Comparison of ENCODE assay signal across 8 cellular contexts in the genomic region with DNA sequence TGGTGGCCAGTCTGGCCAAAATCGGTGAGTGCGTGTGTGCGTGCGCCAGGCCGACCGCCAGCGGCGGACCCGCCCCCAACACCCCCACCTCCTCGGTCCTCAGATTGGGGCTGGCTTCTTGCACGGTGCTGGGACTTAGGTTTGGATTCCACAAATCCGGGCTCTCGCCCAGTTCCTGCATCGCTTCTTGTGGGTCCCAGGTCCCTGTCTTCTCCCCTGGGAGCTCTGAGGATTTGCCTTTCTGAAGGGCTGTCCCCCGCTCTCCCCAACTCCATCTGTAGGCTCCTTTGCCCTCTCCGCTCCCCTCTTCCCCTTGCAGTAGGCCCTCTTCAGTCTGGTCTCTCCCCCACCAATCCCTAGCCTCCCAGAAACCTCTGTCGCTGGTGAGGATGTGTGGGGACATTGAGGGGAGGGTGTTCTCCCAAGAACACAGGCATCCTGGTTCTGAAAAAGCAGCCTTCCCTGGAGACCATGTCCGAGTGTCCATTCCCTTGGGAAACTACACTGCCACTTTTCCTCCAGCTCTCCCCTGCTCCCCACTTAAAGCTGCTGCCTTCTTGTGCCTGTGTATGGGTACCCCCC. TPM values are rescaled to one million over a fixed set of nuclear protein-coding genes. Genes with fewer than 3 reads are reported as not detected.
DNase-seq lines count a peak whose midpoint lies in the region; ATAC-seq and TF ChIP-seq lines count a peak whose summit lies in the region.

No MANE protein-coding gene starts in this region.

- peak overlapping the region; percentile 38 for H3K27ac ChIP-seq in angular gyrus (ENCODE audit: low read depth, low read length)
- H3K27ac ChIP-seq in right lobe of liver, result no peak overlapping the region
- peak overlapping the region in 1 of 4 donors; percentile 96 for H3K27ac ChIP-seq in upper lobe of left lung

- H3K9me3 Mint-ChIP-seq in activated naive CD4-positive, alpha-beta T cell treated with anti-CD3 and anti-CD28 coated beads, Interleukin-2, amount 50 U/mL, for 24 hours, result no peaks in the 10 kb centered on the region

- ATAC-seq in right lobe of liver, result no peak
- ATAC-seq in upper lobe of left lung (ENCODE audit: low FRiP score in 2 of 2), result no peak
- ATAC-seq in HG02798 (IDR thresholded peaks at IDR 0.05; ENCODE audit: poor library complexity, unreplicated experiment), result no peak
- ATAC-seq in HG03460 (IDR thresholded peaks at IDR 0.05; ENCODE audit: unreplicated experiment), result no peak

- H3K27me3 ChIP-seq in right lobe of liver (peaks cover 0 to 10% of the 10 kb centered on the region in 2 donors), upper lobe of left lung (peaks cover 0 to 6% (median 3%) of the 10 kb centered on the region in 4 donors)

- H3K36me3 ChIP-seq in right lobe of liver (no peaks in the 10 kb centered on the region), upper lobe of left lung (no peaks in the 10 kb centered on the region)

- H3K4me1 Mint-ChIP-seq in activated naive CD4-positive, alpha-beta T cell treated with anti-CD3 and anti-CD28 coated beads, Interleukin-2, amount 50 U/mL, for 24 hours, result peaks cover 35% of the 10 kb centered on the region

- H3K4me3 ChIP-seq in right lobe of liver (peak overlapping the region; percentile 33 to 34 (median 33)), upper lobe of left lung (peak overlapping the region in 3 of 4 donors; percentile 60 to 95 (median 60))

- H3K9me3 ChIP-seq in right lobe of liver (no peaks in the 10 kb centered on the region), upper lobe of left lung (no peaks in the 10 kb centered on the region)

- H3K4me3 Mint-ChIP-seq in activated naive CD4-positive, alpha-beta T cell treated with anti-CD3 and anti-CD28 coated beads, Interleukin-2, amount 50 U/mL, for 24 hours, result peak overlapping the region; percentile 83

- TF ChIP-seq EP300 in upper lobe of left lung (IDR thresholded peaks at IDR 0.05), result no peak

- TF ChIP-seq POLR2A in right lobe of liver (IDR thresholded peaks at IDR 0.05) (no peak), upper lobe of left lung (IDR thresholded peaks at IDR 0.05) (no peak)

- WGBS in right lobe of liver (ENCODE audit: insufficient coverage, low coverage, low lambda C conversion rate, missing lambda C conversion rate), result 31% methylated on average over 3 of the region's 18 CpGs
- 31 to 55% methylated on average over 8 to 12 of the region's 18 CpGs for WGBS in upper lobe of left lung, 2 donors

- intact Hi-C loops in right lobe of liver (cut with DNase I), result no loop called here

- TF ChIP-seq CTCF in right lobe of liver (IDR thresholded peaks at IDR 0.05), result no peak
- TF ChIP-seq CTCF in upper lobe of left lung (IDR thresholded peaks at IDR 0.05), result peak in 1 of 6 experiments; percentile 3

- peak overlapping the region; percentile 86 for H3K27ac Mint-ChIP-seq in activated naive CD4-positive, alpha-beta T cell treated with anti-CD3 and anti-CD28 coated beads, Interleukin-2, amount 50 U/mL, for 24 hours

- H3K36me3 Mint-ChIP-seq in activated naive CD4-positive, alpha-beta T cell treated with anti-CD3 and anti-CD28 coated beads, Interleukin-2, amount 50 U/mL, for 24 hours, result no peaks in the 10 kb centered on the region

- H3K27me3 Mint-ChIP-seq in activated naive CD4-positive, alpha-beta T cell treated with anti-CD3 and anti-CD28 coated beads, Interleukin-2, amount 50 U/mL, for 24 hours, result no peaks in the 10 kb centered on the region

- DNase-seq in activated naive CD4-positive, alpha-beta T cell treated with Interleukin-2 at 50 U/mL for 16 hours, result no peak
- DNase-seq in right lobe of liver (peak in 2 of 3 donors; percentile 7 to 47), upper lobe of left lung (peak in 1 of 2 donors; percentile 84), NCI-H2171 treated with DMSO at 0.1 percent for 48 hours (lab: John Stamatoyannopoulos, UW) (no peak)

- H3K4me1 ChIP-seq in right lobe of liver (peaks cover 0 to 42% (median 0%) of the 10 kb centered on the region in 4 donors), upper lobe of left lung (peaks cover 32 to 40% (median 36%) of the 10 kb centered on the region in 4 donors)

RNA-seq across cellular contexts. Expression of a gene that starts 0.5 kb away (rescaled TPM):
- total RNA-seq in right lobe of liver, result under 1 TPM; 0.06 to 0.53 (median 0.15) TPM
- total RNA-seq in upper lobe of left lung, result 10 to 100 TPM in 1 of 6 donors, 1 to 10 TPM in 4, under 1 TPM in 1; 0.76 to 28.3 (median 4.1) TPM

RNA-seq across cellular contexts. Expression of a gene that starts 2.0 kb away (rescaled TPM):
- total RNA-seq in right lobe of liver, result 1 to 10 TPM; 2.3 to 9.6 (median 3.5) TPM
- total RNA-seq in upper lobe of left lung, result 100 to 1,000 TPM in 2 of 6 donors, 10 to 100 TPM in 4; 26.0 to 310 (median 91.0) TPM

RNA-seq across cellular contexts. Expression of a gene that starts 22.3 kb away (rescaled TPM):
- total RNA-seq in right lobe of liver, result 10 to 100 TPM; 32.6 to 58.7 (median 40.5) TPM
- total RNA-seq in upper lobe of left lung, result 10 to 100 TPM; 21.1 to 50.6 (median 48.5) TPM

RNA-seq across cellular contexts. Expression of a gene that starts 30.1 kb away (rescaled TPM):
- total RNA-seq in right lobe of liver (under 1 TPM; 0.09 to 0.53 (median 0.20) TPM), upper lobe of left lung (10 to 100 TPM; 13.4 to 39.8 (median 16.5) TPM)

RNA-seq across cellular contexts. Expression of a gene that starts 50.3 kb away (rescaled TPM):
- 1 to 10 TPM; 1.8 to 8.0 (median 4.6) TPM for total RNA-seq in right lobe of liver
- total RNA-seq in upper lobe of left lung, result 10 to 100 TPM; 17.4 to 26.2 (median 24.4) TPM

Comparison
In these comparisons a context has a peak if more than half of its experiments do, and no peak if none do; other contexts are left out.
1. DNase-seq: peak in right lobe of liver (2 of 3); none in activated naive CD4-positive, alpha-beta T cell treated with Interleukin-2 at 50 U/mL for 16 hours (single experiment) and NCI-H2171 treated with DMSO at 0.1 percent for 48 hours (single experiment).